In genomic region chr6:63783096-63783495, GRCh38 we compare ENCODE assay signal across 19 cellular contexts.
A peak's percentile ranks its signal among the peaks of the same experiment; 100 is the strongest.
DNase-seq lines count a peak whose midpoint lies in the region; ATAC-seq, FAIRE-seq and TF ChIP-seq lines count a peak whose summit lies in the region.
"Had no signal": no experiment of that assay in that cellular context is flagged by ENCODE, and none has a peak within 500 bp of the region (broad histone marks: within the 10 kb centered on the region; RNA-seq: fewer than 3 reads in every experiment).

No MANE protein-coding gene starts in this region.

- 47% methylated on average over 1 of the region's 1 CpG for WGBS in liver
- 57% methylated on average over 1 of the region's 1 CpG for WGBS in HepG2 (ENCODE audit: low lambda C conversion rate)

- intact Hi-C loops in HepG2 (cut with micrococcal nuclease; ENCODE audit: unreplicated experiment) = no loop called here

- POLR2A ChIA-PET in HepG2 (lab: Yijun Ruan, JAX) = no interaction called here

- TF ChIP-seq RAD21 in liver (IDR thresholded peaks at IDR 0.05) = peak; percentile 9 to 26
- no peak for TF ChIP-seq RAD21 in HepG2 (CRISPR knock-in tag; IDR thresholded peaks at IDR 0.05)

- TF ChIP-seq POLR2A in HepG2 (IDR thresholded peaks at IDR 0.05; ENCODE audit: insufficient read depth in 1 of 2, low read depth in 2 of 2, low read length in 2 of 2) = no peak

- CTCF ChIA-PET in HepG2 (lab: Yijun Ruan, JAX; ENCODE audit: low intra/inter-chr PET ratio, low total read pairs) = no interaction called here

- no peak overlapping the region for H2AFZ ChIP-seq in HepG2 (ENCODE audit: low read length)

- no peaks in the 10 kb centered on the region for H3K36me3 ChIP-seq in liver (ENCODE audit: control insufficient read depth in 4 of 4, insufficient read depth in 3 of 4, low read depth in 1 of 4, low read length in 3 of 4)
- no peaks in the 10 kb centered on the region for H3K36me3 ChIP-seq in HepG2 (replicated peaks in 1 of 2; ENCODE audit: control insufficient read depth in 1 of 2, insufficient read depth in 2 of 2, low read length in 2 of 2)

- H3K4me1 ChIP-seq in liver (ENCODE audit: control insufficient read depth in 4 of 4, insufficient read depth in 4 of 4, low read length in 3 of 4) = peaks cover 0 to 3% (median 0%) of the 10 kb centered on the region in 4 donors
- no peaks in the 10 kb centered on the region for H3K4me1 ChIP-seq in HepG2 (ENCODE audit: insufficient read depth, low read length)

- H3K27me3 ChIP-seq in liver (ENCODE audit: control insufficient read depth in 4 of 4, insufficient read depth in 4 of 4, low read length in 3 of 4) = no peaks in the 10 kb centered on the region
- H3K27me3 ChIP-seq in HepG2 (ENCODE audit: control insufficient read depth in 1 of 2, insufficient read depth in 2 of 2, low read length in 2 of 2) = no peaks in the 10 kb centered on the region

- BruUV-seq in HepG2 (replicated peaks; lab: Mats Ljungman, UMichigan) = no TSS peak

- no peaks in the 10 kb centered on the region for H4K20me1 ChIP-seq in HepG2 (ENCODE audit: insufficient read depth, low read length)

- H3K9me3 ChIP-seq in liver (ENCODE audit: control insufficient read depth in 4 of 4, low read length in 3 of 4) = peaks cover 0 to 11% (median 6%) of the 10 kb centered on the region in 4 donors
- H3K9me3 ChIP-seq in HepG2 (ENCODE audit: low read length) = no peaks in the 10 kb centered on the region

- ATAC-seq in HepG2 (no peak), left lobe of liver (peak; percentile 97), HG03520 (IDR thresholded peaks at IDR 0.05; ENCODE audit: unreplicated experiment) (no peak)
- ATAC-seq: K562, Panc1 had no signal

- no peaks in the 10 kb centered on the region for H3K79me2 ChIP-seq in HepG2 (ENCODE audit: insufficient read depth, low read length)

- H3K4me3 ChIP-seq in liver (ENCODE audit: low read depth in 1 of 3, low read length in 3 of 3) = peak overlapping the region in 1 of 3 donors; percentile 66
- no peak overlapping the region for H3K4me3 ChIP-seq in HepG2 (replicated peaks in 1 of 3; ENCODE audit: insufficient read depth in 1 of 3, low read depth in 2 of 3, low read length in 3 of 3)
- H3K4me3 ChIP-seq: K562 had no signal

- DNase-seq in HepG2 (ENCODE audit: low spot score) (no peak), NCI-H748 (lab: John Stamatoyannopoulos, UW; ENCODE audit: unreplicated experiment) (peak; percentile 41), left lobe of liver (ENCODE audit: low spot score) (peak; percentile 57), NCI-H345 treated with DMSO at 0.1 percent for 48 hours (lab: John Stamatoyannopoulos, UW; ENCODE audit: unreplicated experiment) (no peak), caudate nucleus (lab: John Stamatoyannopoulos, UW) (no peak), substantia nigra (lab: John Stamatoyannopoulos, UW) (no peak)
- DNase-seq: CD4-positive, alpha-beta memory T cell; GF-D8; HFFc6; NCI-H1436; NCI-H2029; NCI-H2171 treated with DMSO at 0.1 percent for 48 hours had no signal

- H3K4me2 ChIP-seq in HepG2 (ENCODE audit: low read depth, low read length) = no peak overlapping the region

- H3K9ac ChIP-seq in liver (ENCODE audit: low read depth in 1 of 2, low read length in 2 of 2) = no peak overlapping the region
- no peak overlapping the region for H3K9ac ChIP-seq in HepG2 (ENCODE audit: insufficient read depth, low read depth, low read length)

- no peak for TF ChIP-seq EP300 in HepG2 (IDR thresholded peaks at IDR 0.05; ENCODE audit: low read depth in 2 of 2, low read length in 2 of 2)
- no peak for TF ChIP-seq EP300 in HepG2 (CRISPR knock-in tag; IDR thresholded peaks at IDR 0.05; ENCODE audit: borderline replicate concordance)

- in situ Hi-C loops in HepG2 (cut with HindIII; ENCODE audit: extremely low pct_ligation_motif_present, low pct_unique_long_range_greater_than_20kb) = no loop called here

- TF ChIP-seq CTCF in liver (IDR thresholded peaks at IDR 0.05; ENCODE audit: low read depth, low read length, missing input control) = no peak
- TF ChIP-seq CTCF in HepG2 (CRISPR knock-in tag; IDR thresholded peaks at IDR 0.05) = no peak

- H3K27ac ChIP-seq in liver (ENCODE audit: low read depth in 1 of 2, low read length in 2 of 2) (peak overlapping the region in 1 of 2 donors; percentile 57), HepG2 (ENCODE audit: extremely low read length, insufficient read depth, low read length) (no peak overlapping the region), caudate nucleus (ENCODE audit: low read depth, low read length) (no peak overlapping the region), substantia nigra (ENCODE audit: low read depth, low read length, poor library complexity, severe bottlenecking) (no peak overlapping the region)
- H3K27ac ChIP-seq: HL-60 had no signal

- no peak for FAIRE-seq in HepG2 (lab: Jason Lieb, UNC)
- FAIRE-seq: D721Med, H54, K562 had no signal

TF ChIP-seq in liver, 16 proteins besides CTCF, POLR2A, EP300 and RAD21 (continues in another document):
- TF ChIP-seq HNF4A (conservative IDR thresholded peaks at IDR 0.05) (peak; percentile 80 to 89), RXRA (IDR thresholded peaks at IDR 0.05) (peak; percentile 33 to 67), FOXA2 (IDR thresholded peaks at IDR 0.05) (peak; percentile 9), MAX (IDR thresholded peaks at IDR 0.05) (peak; percentile 93), TAF1 (conservative IDR thresholded peaks at IDR 0.05) (no peak), SP1 (IDR thresholded peaks at IDR 0.05) (peak; percentile 59), FOXA1 (IDR thresholded peaks at IDR 0.05) (peak; percentile 25), GABPA (IDR thresholded peaks at IDR 0.05 in 1 of 2, conservative IDR thresholded peaks at IDR 0.05 in 1 of 2) (peak in 1 of 2 donors; percentile 70), HNF4G (IDR thresholded peaks at IDR 0.05) (peak; percentile 73), JUND (IDR thresholded peaks at IDR 0.05) (no peak), NR2F2 (IDR thresholded peaks at IDR 0.05) (no peak), ZBTB33 (IDR thresholded peaks at IDR 0.05) (peak; percentile 35), ATF3 (IDR thresholded peaks at IDR 0.05) (no peak)

TF ChIP-seq in HepG2, 621 proteins besides CTCF, POLR2A, EP300 and RAD21 (continues in another document):
- TF ChIP-seq EZH2 (conservative IDR thresholded peaks at IDR 0.05; ENCODE audit: low read depth, low read length) = no peak
- TF ChIP-seq ZC3H4 (CRISPR knock-in tag; IDR thresholded peaks at IDR 0.05; ENCODE audit: borderline replicate concordance) = no peak
- TF ChIP-seq THAP11 (CRISPR knock-in tag; IDR thresholded peaks at IDR 0.05) = no peak
- no peak for TF ChIP-seq ZNF446 (CRISPR knock-in tag; IDR thresholded peaks at IDR 0.05)
- TF ChIP-seq ATF5 (CRISPR knock-in tag; IDR thresholded peaks at IDR 0.05; ENCODE audit: low read depth) = no peak
- no peak for TF ChIP-seq ZMYM3 (CRISPR knock-in tag; IDR thresholded peaks at IDR 0.05)
- TF ChIP-seq ZNF33A (CRISPR knock-in tag; IDR thresholded peaks at IDR 0.05; ENCODE audit: borderline replicate concordance) = no peak
- TF ChIP-seq ZNF83 (CRISPR knock-in tag; IDR thresholded peaks at IDR 0.05; ENCODE audit: borderline replicate concordance) = no peak
- no peak for TF ChIP-seq HNF1A (IDR thresholded peaks at IDR 0.05; ENCODE audit: low read depth)
- no peak for TF ChIP-seq HNF1A (CRISPR knock-in tag; IDR thresholded peaks at IDR 0.05; ENCODE audit: borderline replicate concordance)
- no peak for TF ChIP-seq FUBP1 (CRISPR knock-in tag; IDR thresholded peaks at IDR 0.05; ENCODE audit: borderline replicate concordance)

Comparison
In these comparisons a context has a peak if more than half of its experiments do, and no peak if none do; other contexts are left out.
1. DNase-seq: peak in NCI-H748 (single experiment) and left lobe of liver (single experiment); none in HepG2 (single experiment), NCI-H345 treated with DMSO at 0.1 percent for 48 hours (single experiment), caudate nucleus (0 of 61) and substantia nigra (0 of 49).